22 cellular contexts compared by ENCODE assay signal in genomic region chr4:78379991-78380739, GRCh38.
A peak's percentile ranks its signal among the peaks of the same experiment; 100 is the strongest.
DNase-seq lines count a peak whose midpoint lies in the region; ATAC-seq, FAIRE-seq and TF ChIP-seq lines count a peak whose summit lies in the region.
"Had no signal": no experiment of that assay in that cellular context is flagged by ENCODE, and none has a peak within 500 bp of the region (broad histone marks: within the 10 kb centered on the region; RNA-seq: fewer than 3 reads in every experiment).

No MANE protein-coding gene starts in this region.

- no peak overlapping the region for H3K4me3 Mint-ChIP-seq in astrocyte (ENCODE audit: unreplicated experiment)
- H3K4me3 Mint-ChIP-seq: CD4-positive, alpha-beta T cell; naive thymus-derived CD8-positive, alpha-beta T cell; T-helper 1 cell treated with Interleukin-12 subunit alpha and Interleukin-12 subunit beta and Interleukin-4 antibody, amounts not matched to agents 30 μg/mL and 1 μg/mL, for 36 hours had no signal

- H3K27me3 ChIP-seq in HCT116 (ENCODE audit: insufficient read depth, low read length): no peaks in the 10 kb centered on the region
- H3K27me3 ChIP-seq in astrocyte (ENCODE audit: insufficient read depth, low read length): no peaks in the 10 kb centered on the region
- H3K27me3 ChIP-seq in upper lobe of right lung: no peaks in the 10 kb centered on the region
- H3K27me3 ChIP-seq: heart right ventricle, thyroid gland had no signal

- H4K20me1 ChIP-seq in HCT116 (ENCODE audit: insufficient read depth) (no peaks in the 10 kb centered on the region), astrocyte (ENCODE audit: insufficient read depth, low read length) (no peaks in the 10 kb centered on the region)

- RAD21 ChIA-PET in HCT116 (lab: Charles Lee; ENCODE audit: low non-redundant PET in 1 of 2, low total read pairs in 2 of 2, uncharacterized antibody in 2 of 2, unreplicated experiment in 2 of 2): no interaction called here

- H3K9me3 ChIP-seq in HCT116 (ENCODE audit: control insufficient read depth in 1 of 2, insufficient read depth in 1 of 2, low read depth in 1 of 2, low read length in 2 of 2): no peaks in the 10 kb centered on the region
- H3K9me3 ChIP-seq in astrocyte (ENCODE audit: insufficient read depth, low read depth, low read length): no peaks in the 10 kb centered on the region
- H3K9me3 ChIP-seq in upper lobe of right lung: no peaks in the 10 kb centered on the region
- H3K9me3 ChIP-seq: heart right ventricle, left ventricle myocardium inferior, thyroid gland had no signal

- H3K4me2 ChIP-seq in HCT116 (ENCODE audit: low read length) (peak overlapping the region; percentile 36), astrocyte (ENCODE audit: low read length) (no peak overlapping the region)

- DNase-seq in HCT116 (ENCODE audit: low read depth, low spot score) (no peak), astrocyte (ENCODE audit: low read depth) (peak; percentile 59), iris pigment epithelial cell (ENCODE audit: low read depth) (peak; percentile 31), upper lobe of right lung (no peak), UCSD-AML1 (lab: John Stamatoyannopoulos, UW; ENCODE audit: unreplicated experiment) (no peak), NCI-H1417 (lab: John Stamatoyannopoulos, UW) (no peak), epidermal melanocyte (ENCODE audit: insufficient read length, low spot score) (no peak)
- DNase-seq: activated CD4-positive, CD25-positive, alpha-beta regulatory T cell treated with anti-CD3 and anti-CD28 coated beads, Interleukin-2, amount 50 U/mL, for 72 hours; activated CD8-positive, alpha-beta memory T cell treated with anti-CD3 and anti-CD28 coated beads, Interleukin-2, amount 50 U/mL, for 4 hours; activated naive CD4-positive, alpha-beta T cell treated with anti-CD3 and anti-CD28 coated beads, Interleukin-2, amount 50 U/mL, for 16 hours; caudate nucleus; CD4-positive, alpha-beta T cell; GDM1; heart right ventricle; left ventricle myocardium inferior; naive thymus-derived CD8-positive, alpha-beta T cell; NCI-H1694; NCI-H524; stimulated activated CD4-positive, alpha-beta T cell treated with anti-CD3 and anti-CD28 coated beads, Interleukin-2, amount 100 ng/mL, for 24 hours; thyroid gland had no signal

- peaks cover 3 to 21% of the 10 kb centered on the region in 2 experiments; a peak in 2 of 4 replicates for H3K4me1 ChIP-seq in HCT116 (ENCODE audit: control insufficient read depth in 1 of 2, insufficient read depth in 2 of 2, low read length in 2 of 2)
- H3K4me1 ChIP-seq in astrocyte (ENCODE audit: insufficient read depth, low read length): peaks cover 4% of the 10 kb centered on the region
- H3K4me1 ChIP-seq in upper lobe of right lung: no peaks in the 10 kb centered on the region
- H3K4me1 ChIP-seq: left ventricle myocardium inferior, thyroid gland had no signal

- no peaks in the 10 kb centered on the region for H3K9me3 Mint-ChIP-seq in astrocyte (ENCODE audit: unreplicated experiment)
- H3K9me3 Mint-ChIP-seq: CD4-positive, alpha-beta T cell; naive thymus-derived CD8-positive, alpha-beta T cell; T-helper 1 cell treated with Interleukin-12 subunit alpha and Interleukin-12 subunit beta and Interleukin-4 antibody, amounts not matched to agents 30 μg/mL and 1 μg/mL, for 36 hours had no signal

- no peak for TF ChIP-seq POLR2A in HCT116 (IDR thresholded peaks at IDR 0.05; ENCODE audit: borderline replicate concordance, extremely low read depth, insufficient read depth, insufficient read length)

- CTCF ChIA-PET in HCT116 (lab: Charles Lee): no interaction called here

- no peak overlapping the region for H3K9ac ChIP-seq in HCT116 (ENCODE audit: low read length)
- no peak overlapping the region for H3K9ac ChIP-seq in astrocyte (ENCODE audit: low read length)

- no peaks in the 10 kb centered on the region for H3K9me2 ChIP-seq in HCT116 (ENCODE audit: insufficient read depth)

- H3K27ac ChIP-seq in HCT116 (ENCODE audit: low read depth, low read length) (no peak overlapping the region; the same call in 1 of the 2 replicates), astrocyte (ENCODE audit: low read depth, low read length) (no peak overlapping the region), upper lobe of right lung (no peak overlapping the region)
- H3K27ac ChIP-seq: heart right ventricle, left ventricle myocardium inferior, thyroid gland had no signal

- H3K4me3 ChIP-seq in HCT116 (replicated peaks in 1 of 2; ENCODE audit: low read depth in 1 of 2, low read length in 2 of 2): no peak overlapping the region
- no peak overlapping the region for H3K4me3 ChIP-seq in astrocyte (ENCODE audit: insufficient read depth, low read depth, low read length)
- no peak overlapping the region for H3K4me3 ChIP-seq in upper lobe of right lung
- H3K4me3 ChIP-seq: heart right ventricle, left ventricle myocardium inferior, thyroid gland had no signal

- no peaks in the 10 kb centered on the region for H3K79me2 ChIP-seq in HCT116 (ENCODE audit: insufficient read depth, low read length)
- H3K79me2 ChIP-seq in astrocyte (ENCODE audit: insufficient read depth, low read length): no peaks in the 10 kb centered on the region

- no peak; the same call in 1 of the 2 replicates for ATAC-seq in HCT116
- peak; percentile 34 for ATAC-seq in upper lobe of right lung
- ATAC-seq: heart right ventricle; naive thymus-derived CD8-positive, alpha-beta T cell; Panc1 had no signal

- H3K27ac Mint-ChIP-seq in astrocyte (ENCODE audit: unreplicated experiment): no peak overlapping the region
- H3K27ac Mint-ChIP-seq: CD4-positive, alpha-beta T cell; naive thymus-derived CD8-positive, alpha-beta T cell; T-helper 1 cell treated with Interleukin-12 subunit alpha and Interleukin-12 subunit beta and Interleukin-4 antibody, amounts not matched to agents 30 μg/mL and 1 μg/mL, for 36 hours had no signal

- FAIRE-seq in astrocyte (lab: Jason Lieb, UNC): peak; percentile 54

- no peak for TF ChIP-seq CTCF in HCT116 (IDR thresholded peaks at IDR 0.05 in 2 of 3, conservative IDR thresholded peaks at IDR 0.05 in 1 of 3; ENCODE audit: borderline replicate concordance in 1 of 3, insufficient read depth in 1 of 3, low read depth in 2 of 3, low read length in 2 of 3)
- no peak for TF ChIP-seq CTCF in astrocyte (IDR thresholded peaks at IDR 0.05; ENCODE audit: insufficient read depth, low read depth, low read length)
- no peak for TF ChIP-seq CTCF in upper lobe of right lung (IDR thresholded peaks at IDR 0.05)

- intact Hi-C loops in HCT116 (cut with micrococcal nuclease) (no loop called here), upper lobe of right lung (cut with DNase I) (no loop called here)

- no peak for TF ChIP-seq RAD21 in HCT116 (IDR thresholded peaks at IDR 0.05; ENCODE audit: low read depth)

- H2AFZ ChIP-seq in HCT116 (ENCODE audit: low read depth, low read length, poor library complexity, severe bottlenecking) (no peak overlapping the region), astrocyte (ENCODE audit: low read depth, low read length) (no peak overlapping the region)

- H3K36me3 ChIP-seq in HCT116 (ENCODE audit: control insufficient read depth in 1 of 2, insufficient read depth in 2 of 2, low read length in 2 of 2) (no peaks in the 10 kb centered on the region), astrocyte (ENCODE audit: insufficient read depth, low read length) (no peaks in the 10 kb centered on the region), upper lobe of right lung (no peaks in the 10 kb centered on the region)
- H3K36me3 ChIP-seq: heart right ventricle, left ventricle myocardium inferior had no signal

- no peaks in the 10 kb centered on the region for H3K27me3 Mint-ChIP-seq in astrocyte (ENCODE audit: low read depth, unreplicated experiment)

- no peaks in the 10 kb centered on the region for H3K36me3 Mint-ChIP-seq in astrocyte (ENCODE audit: low read depth, unreplicated experiment)
- H3K36me3 Mint-ChIP-seq: naive thymus-derived CD8-positive, alpha-beta T cell had no signal

- no TSS peak for BruUV-seq in HCT116 (replicated peaks; lab: Mats Ljungman, UMichigan)

- POLR2A ChIA-PET in HCT116 (lab: Charles Lee): no interaction called here

- peaks cover 14% of the 10 kb centered on the region for H3K4me1 Mint-ChIP-seq in astrocyte (ENCODE audit: low read depth, unreplicated experiment)
- H3K4me1 Mint-ChIP-seq: naive thymus-derived CD8-positive, alpha-beta T cell had no signal

TF ChIP-seq in HCT116, 20 proteins besides CTCF, POLR2A, EP300 and RAD21:
- TF ChIP-seq ZNF274 (IDR thresholded peaks at IDR 0.05; ENCODE audit: low read depth, low read length) (no peak), SIN3A (IDR thresholded peaks at IDR 0.05; ENCODE audit: low read depth) (no peak), FOSL1 (IDR thresholded peaks at IDR 0.05; ENCODE audit: low read depth) (no peak), JUND (IDR thresholded peaks at IDR 0.05) (no peak), ZFX (IDR thresholded peaks at IDR 0.05) (no peak), EGR1 (IDR thresholded peaks at IDR 0.05; ENCODE audit: low read depth) (no peak), ELF1 (IDR thresholded peaks at IDR 0.05; ENCODE audit: borderline replicate concordance, low read depth) (no peak), YY1 (IDR thresholded peaks at IDR 0.05; ENCODE audit: extremely low read depth, insufficient replicate concordance, low read depth, low read length) (no peak), CEBPB (IDR thresholded peaks at IDR 0.05; ENCODE audit: low read depth) (no peak)
- TF ChIP-seq, protein P1, sequence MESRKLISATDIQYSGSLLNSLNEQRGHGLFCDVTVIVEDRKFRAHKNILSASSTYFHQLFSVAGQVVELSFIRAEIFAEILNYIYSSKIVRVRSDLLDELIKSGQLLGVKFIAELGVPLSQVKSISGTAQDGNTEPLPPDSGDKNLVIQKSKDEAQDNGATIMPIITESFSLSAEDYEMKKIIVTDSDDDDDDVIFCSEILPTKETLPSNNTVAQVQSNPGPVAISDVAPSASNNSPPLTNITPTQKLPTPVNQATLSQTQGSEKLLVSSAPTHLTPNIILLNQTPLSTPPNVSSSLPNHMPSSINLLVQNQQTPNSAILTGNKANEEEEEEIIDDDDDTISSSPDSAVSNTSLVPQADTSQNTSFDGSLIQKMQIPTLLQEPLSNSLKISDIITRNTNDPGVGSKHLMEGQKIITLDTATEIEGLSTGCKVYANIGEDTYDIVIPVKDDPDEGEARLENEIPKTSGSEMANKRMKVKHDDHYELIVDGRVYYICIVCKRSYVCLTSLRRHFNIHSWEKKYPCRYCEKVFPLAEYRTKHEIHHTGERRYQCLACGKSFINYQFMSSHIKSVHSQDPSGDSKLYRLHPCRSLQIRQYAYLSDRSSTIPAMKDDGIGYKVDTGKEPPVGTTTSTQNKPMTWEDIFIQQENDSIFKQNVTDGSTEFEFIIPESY (IDR thresholded peaks at IDR 0.05; ENCODE audit: extremely low read depth, insufficient replicate concordance, low read length): no peak
TF ChIP-seq in HCT116: peak in this region for 0.

Comparison
In these comparisons a context has a peak if more than half of its experiments do, and no peak if none do; other contexts are left out.
1. DNase-seq: peak in astrocyte (single experiment) and iris pigment epithelial cell (single experiment); none in HCT116 (single experiment), upper lobe of right lung (single experiment), UCSD-AML1 (single experiment), NCI-H1417 (0 of 3) and epidermal melanocyte (single experiment).